In the genomic region with DNA sequence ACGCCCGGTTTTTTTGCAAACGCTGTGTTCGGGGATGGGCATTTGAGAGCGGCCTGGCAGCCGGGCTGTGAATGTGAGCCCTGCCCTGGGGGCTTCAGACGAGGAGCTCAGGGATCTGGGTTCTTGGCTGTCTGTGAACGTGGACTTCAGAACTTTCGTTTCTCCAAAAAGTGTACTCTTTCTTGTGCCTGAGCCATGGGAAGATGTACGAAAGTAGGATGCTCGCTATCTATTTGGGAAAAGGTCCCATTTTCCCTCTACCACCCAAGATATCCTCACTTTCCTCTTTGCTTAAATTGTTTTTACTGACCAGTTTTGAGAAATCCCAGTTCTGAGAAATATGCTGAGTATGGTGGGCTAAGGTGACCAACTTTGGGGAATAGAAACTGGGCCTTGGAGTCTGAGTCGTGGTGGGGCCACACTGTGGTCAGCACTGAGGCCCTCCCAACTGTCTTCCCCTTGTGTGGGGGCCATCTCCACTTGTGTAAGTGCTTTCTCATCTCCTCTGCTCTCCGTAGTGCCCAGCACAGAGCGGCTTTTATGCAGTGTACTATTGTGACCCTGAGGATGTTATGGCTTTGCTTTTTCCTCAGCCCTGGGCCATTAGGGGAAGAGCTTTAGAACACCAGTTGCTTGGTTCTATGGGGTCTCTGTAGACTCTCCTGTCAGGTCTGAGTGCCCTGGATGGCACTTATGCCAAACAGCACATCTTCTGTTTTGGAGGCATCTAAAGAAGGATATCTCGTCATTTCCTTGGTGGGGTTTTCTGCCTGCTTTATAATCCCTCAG, we compare ENCODE assay signal across 9 cellular contexts. TPM values are rescaled to one million over a fixed set of nuclear protein-coding genes. Genes with fewer than 3 reads are reported as not detected.
A peak's percentile ranks its signal among the peaks of the same experiment; 100 is the strongest.
DNase-seq lines count a peak whose midpoint lies in the region; ATAC-seq and TF ChIP-seq lines count a peak whose summit lies in the region.
"Had no signal": no experiment of that assay in that cellular context is flagged by ENCODE, and none has a peak within 500 bp of the region (broad histone marks: within the 10 kb centered on the region; RNA-seq: fewer than 3 reads in every experiment).

No MANE protein-coding gene starts in this region.

- TF ChIP-seq CTCF in coronary artery (IDR thresholded peaks at IDR 0.05), result no peak
- TF ChIP-seq CTCF in natural killer cell (IDR thresholded peaks at IDR 0.05), result no peak

- peak overlapping the region; percentile 87 to 94 for H3K27ac Mint-ChIP-seq in natural killer cell

- H3K4me1 Mint-ChIP-seq in natural killer cell, result peaks cover 43 to 65% of the 10 kb centered on the region in 2 donors

- ATAC-seq in GM19438 (IDR thresholded peaks at IDR 0.05; ENCODE audit: low read depth, unreplicated experiment) (peak; percentile 6), natural killer cell (no peak)

- H3K27ac ChIP-seq in coronary artery, result peak overlapping the region; percentile 81 to 94

- no peaks in the 10 kb centered on the region for H3K27me3 Mint-ChIP-seq in natural killer cell (ENCODE audit: low read depth in 2 of 2)

- H3K36me3 Mint-ChIP-seq in natural killer cell, result no peaks in the 10 kb centered on the region

- DNase-seq in NOMO-1 (lab: John Stamatoyannopoulos, UW; ENCODE audit: unreplicated experiment in 2 of 2), result peak; percentile 51 to 59
- no peak for DNase-seq in coronary artery (ENCODE audit: low spot score)
- no peak for DNase-seq in natural killer cell
- no peak for DNase-seq in NCI-H524 treated with DMSO at 0.1 percent for 48 hours (lab: John Stamatoyannopoulos, UW)
- DNase-seq in HPDE6-E6E7 (ENCODE audit: extremely low spot score), result no peak
- DNase-seq in iPS-NIHi11 (ENCODE audit: low spot score), result no peak
- no peak for DNase-seq in putamen (ENCODE audit: low spot score)

- peak overlapping the region; percentile 90 for H3K4me3 ChIP-seq in coronary artery

- intact Hi-C loops in natural killer cell (cut with micrococcal nuclease), result loop anchor here (5.0 kb wide), 1 partner anchor 37 kb away; a partner anchor contains a TSS

- H3K9me3 Mint-ChIP-seq in natural killer cell, result no peaks in the 10 kb centered on the region

- peak overlapping the region; percentile 92 for H3K4me3 Mint-ChIP-seq in natural killer cell

RNA-seq across cellular contexts. Expression of a gene that starts 0.9 kb away (rescaled TPM):
- 100 to 1,000 TPM; 123 to 129 (median 129) TPM for total RNA-seq in natural killer cell

RNA-seq across cellular contexts. Expression of a gene that starts 19.9 kb away (rescaled TPM):
- 1 to 10 TPM; 1.0 to 1.9 (median 1.5) TPM for total RNA-seq in natural killer cell

RNA-seq across cellular contexts. Expression of a gene that starts 36.9 kb away (rescaled TPM):
- 10 to 100 TPM; 41.7 to 74.1 (median 50.9) TPM for total RNA-seq in natural killer cell

RNA-seq across cellular contexts. Expression of a gene that starts 47.7 kb away (rescaled TPM):
- under 1 TPM in 2 of 3 donors, not detected in 1; 0.18 to 0.24 TPM for total RNA-seq in natural killer cell
- total RNA-seq: subcutaneous adipose tissue had no signal

RNA-seq across cellular contexts. Expression of a gene that starts 58.7 kb away (rescaled TPM):
- total RNA-seq in natural killer cell, result 1 to 10 TPM; 3.3 to 9.0 (median 6.4) TPM

Comparison
In these comparisons a context has a peak if more than half of its experiments do, and no peak if none do; other contexts are left out.
1. DNase-seq: peak in NOMO-1 (2 of 2); none in coronary artery (single experiment), natural killer cell (single experiment), NCI-H524 treated with DMSO at 0.1 percent for 48 hours (single experiment), HPDE6-E6E7 (single experiment), iPS-NIHi11 (single experiment) and putamen (single experiment).